ENCODE assay signal across 22 cellular contexts in genomic region chr16:47247691-47248090, GRCh38.
"Had no signal": no experiment of that assay in that cellular context is flagged by ENCODE, and none has a peak within 500 bp of the region (broad histone marks: within the 10 kb centered on the region; RNA-seq: fewer than 3 reads in every experiment).

No MANE protein-coding gene starts in this region.

- ATAC-seq: activated CD8-positive, alpha-beta T cell treated with anti-CD3 and anti-CD28 coated beads, Interleukin-2, amount 10 ng/mL, durations not matched to agents 7 days and 5 days; activated naive CD8-positive, alpha-beta T cell treated with anti-CD3 and anti-CD28 coated beads, Interleukin-2, amount 50 U/mL, for 24 hours; gastroesophageal sphincter; heart right ventricle; left ventricle myocardium superior; naive thymus-derived CD4-positive, alpha-beta T cell; pancreas had no signal

- H3K9me3 ChIP-seq: breast epithelium, gastroesophageal sphincter, heart right ventricle, neutrophil, pancreas, tibial artery had no signal

- H3K4me3 ChIP-seq: breast epithelium, gastroesophageal sphincter, heart right ventricle, pancreas, tibial artery had no signal

- H3K27me3 ChIP-seq: breast epithelium, gastroesophageal sphincter, heart right ventricle, neutrophil, pancreas, tibial artery had no signal

- H3K36me3 ChIP-seq: breast epithelium, pancreas, tibial artery had no signal

- DNase-seq: activated CD4-positive, alpha-beta T cell treated with anti-CD3 and anti-CD28 coated beads, Interleukin-2, amount 10 ng/mL, durations not matched to agents 7 days and 5 days; activated CD8-positive, alpha-beta T cell treated with anti-CD3 and anti-CD28 coated beads, Interleukin-2, amount 10 ng/mL, durations not matched to agents 7 days and 5 days; activated effector memory CD4-positive, alpha-beta T cell treated with Interleukin-2 at 50 U/mL for 16 hours; activated naive CD4-positive, alpha-beta T cell treated with anti-CD3 and anti-CD28 coated beads, Interleukin-2, amount 10 ng/mL, durations not matched to agents 7 days and 5 days; activated naive CD8-positive, alpha-beta T cell treated with anti-CD3 and anti-CD28 coated beads, Interleukin-2, amount 50 U/mL, for 24 hours; activated T-cell treated with anti-CD3 and anti-CD28 coated beads, Interleukin-2, amount 50 U/mL, for 24 hours; cerebellar nuclear complex; cortex of kidney; heart right ventricle; kidney glomerular epithelial cell; left ventricle myocardium superior; naive thymus-derived CD4-positive, alpha-beta T cell; pancreas; stimulated activated CD4-positive, alpha-beta T cell treated with anti-CD3 and anti-CD28 coated beads, Interleukin-12 subunit alpha, Interleukin-12 subunit beta, amount 100 ng/mL, for 4 hours; stimulated activated CD4-positive, alpha-beta T cell treated with anti-CD3 and anti-CD28 coated beads, Interleukin-1b, Interleukin-23, amount 100 ng/mL, for 48 hours; stimulated activated CD8-positive, alpha-beta memory T cell treated with anti-CD3 and anti-CD28 coated beads, Interleukin-4, amount 100 ng/mL, for 48 hours; stimulated activated naive CD4-positive, alpha-beta T cell; T1000; tibial artery had no signal

- H3K4me1 ChIP-seq: breast epithelium, heart right ventricle, pancreas, tibial artery had no signal

- H3K27ac ChIP-seq: breast epithelium, gastroesophageal sphincter, heart right ventricle, neutrophil, pancreas, tibial artery had no signal
